In genomic region chr20:49285233-49285668, GRCh38 we compare ENCODE assay signal across 10 cellular contexts. TPM values are rescaled to one million over a fixed set of nuclear protein-coding genes. Genes with fewer than 3 reads are reported as not detected.
DNase-seq lines count a peak whose midpoint lies in the region; ATAC-seq, FAIRE-seq and TF ChIP-seq lines count a peak whose summit lies in the region.
"Had no signal": no experiment of that assay in that cellular context is flagged by ENCODE, and none has a peak within 500 bp of the region (broad histone marks: within the 10 kb centered on the region; RNA-seq: fewer than 3 reads in every experiment).

No MANE protein-coding gene starts in this region.

- H3K4me1 ChIP-seq in BE2C (peaks cover 18% of the 10 kb centered on the region), keratinocyte (ENCODE audit: control insufficient read depth, extremely low read depth, insufficient read depth, low read length) (peaks cover 63% of the 10 kb centered on the region), tibial artery (peaks cover 0 to 59% (median 17%) of the 10 kb centered on the region in 4 donors)

- peaks cover 100% of the 10 kb centered on the region for H3K36me3 ChIP-seq in BE2C
- H3K36me3 ChIP-seq in H7 (replicated peaks; ENCODE audit: control insufficient read depth, insufficient read depth, low read length): peaks cover 81% of the 10 kb centered on the region
- peaks cover 53 to 85% of the 10 kb centered on the region in 2 experiments for H3K36me3 ChIP-seq in keratinocyte (ENCODE audit: control insufficient read depth in 2 of 2, extremely low read depth in 1 of 2, insufficient read depth in 2 of 2, low read length in 2 of 2)
- peaks cover 95 to 98% (median 96%) of the 10 kb centered on the region in 3 donors for H3K36me3 ChIP-seq in tibial artery

- peak overlapping the region; percentile 56 for H3K27ac Mint-ChIP-seq in activated B cell treated with CpG ODN at 0.5 μM for 24 hours

- H4K20me1 ChIP-seq in keratinocyte (ENCODE audit: control insufficient read depth, extremely low read depth, insufficient read depth, low read length): peaks cover 92% of the 10 kb centered on the region

- H3K4me2 ChIP-seq in keratinocyte (ENCODE audit: control insufficient read depth, extremely low read depth, insufficient read depth, low read depth, low read length): peak overlapping the region; percentile 11

- H3K27ac ChIP-seq in keratinocyte (ENCODE audit: control insufficient read depth, insufficient read depth, low read length) (no peak overlapping the region), tibial artery (no peak overlapping the region)
- H3K27ac ChIP-seq: HL-60 had no signal

- peaks cover 100% of the 10 kb centered on the region for H3K36me3 Mint-ChIP-seq in activated B cell treated with CpG ODN at 0.5 μM for 24 hours (ENCODE audit: low read depth)

- peak overlapping the region; percentile 46 for H3K4me3 Mint-ChIP-seq in activated B cell treated with CpG ODN at 0.5 μM for 24 hours

- intact Hi-C loops in activated B cell treated with CpG ODN at 0.5 μM for 24 hours (cut with micrococcal nuclease): no loop called here
- intact Hi-C loops in tibial artery (cut with DNase I; ENCODE audit: low total_unique reads): no loop called here

- TF ChIP-seq CTCF in BE2C (IDR thresholded peaks at IDR 0.05; ENCODE audit: low read depth, low read length) (no peak), activated B cell treated with CpG ODN at 0.5 μM for 24 hours (IDR thresholded peaks at IDR 0.05) (no peak), keratinocyte (optimal IDR thresholded peaks at IDR 0.05 in 1 of 3, IDR thresholded peaks at IDR 0.05 in 1 of 3, conservative IDR thresholded peaks at IDR 0.05 in 1 of 3; ENCODE audit: extremely low read depth in 1 of 3, insufficient read depth in 2 of 3, low read length in 3 of 3) (no peak), tibial artery (IDR thresholded peaks at IDR 0.05) (no peak)

- H3K4me3 ChIP-seq in BE2C (ENCODE audit: low read depth, low read length): peak overlapping the region; percentile 31
- H3K4me3 ChIP-seq in H7 (ENCODE audit: insufficient read depth, low read depth, low read length): peak overlapping the region; percentile 23; the same call in 1 of the 2 replicates
- no peak overlapping the region for H3K4me3 ChIP-seq in keratinocyte (ENCODE audit: control insufficient read depth in 2 of 3, extremely low read depth in 1 of 3, insufficient read depth in 2 of 3, low read depth in 1 of 3, low read length in 3 of 3)
- H3K4me3 ChIP-seq in tibial artery: no peak overlapping the region

- H3K9me1 ChIP-seq in keratinocyte (ENCODE audit: control insufficient read depth, extremely low read depth, insufficient read depth, low read length): peaks cover 2% of the 10 kb centered on the region

- CTCF ChIA-PET in activated B cell treated with CpG ODN at 0.5 μM for 24 hours (lab: Charles Lee): no interaction called here

- no peak overlapping the region for H3K9ac ChIP-seq in keratinocyte (ENCODE audit: control insufficient read depth, extremely low read depth, insufficient read depth, low read length)

- H3K79me2 ChIP-seq in keratinocyte (ENCODE audit: control insufficient read depth, insufficient read depth, low read length): peaks cover 72% of the 10 kb centered on the region

- no peak for FAIRE-seq in keratinocyte (lab: Jason Lieb, UNC)

- no peaks in the 10 kb centered on the region for H3K27me3 Mint-ChIP-seq in activated B cell treated with CpG ODN at 0.5 μM for 24 hours

- peaks cover 81% of the 10 kb centered on the region for H3K4me1 Mint-ChIP-seq in activated B cell treated with CpG ODN at 0.5 μM for 24 hours

- no peak for ATAC-seq in activated B cell treated with CpG ODN at 0.5 μM for 24 hours (ENCODE audit: low read depth)
- ATAC-seq in HG03108 (IDR thresholded peaks at IDR 0.05; ENCODE audit: unreplicated experiment): no peak

- H3K9me3 ChIP-seq in BE2C (no peaks in the 10 kb centered on the region), keratinocyte (ENCODE audit: control insufficient read depth, low read depth, low read length) (peaks cover 7% of the 10 kb centered on the region), tibial artery (peaks cover 0 to 33% (median 29%) of the 10 kb centered on the region in 3 donors)

- DNase-seq in BE2C: no peak
- DNase-seq in H7: no peak
- no peak for DNase-seq in activated B cell treated with CpG ODN at 0.5 μM for 24 hours
- no peak for DNase-seq in keratinocyte (ENCODE audit: low read depth, low spot score)
- no peak for DNase-seq in tibial artery
- no peak for DNase-seq in hippocampal formation (lab: John Stamatoyannopoulos, UW)
- DNase-seq in stimulated activated naive CD4-positive, alpha-beta T cell (lab: John Stamatoyannopoulos, UW): no peak
- DNase-seq: NCI-H2107 had no signal

- POLR2A ChIA-PET in activated B cell treated with CpG ODN at 0.5 μM for 24 hours (lab: Charles Lee): interaction anchor here (0.7 to 3.7 kb wide), 3 partner anchors 8 to 502 kb away, joined by 3 to 35 read pairs (median 3); partner anchors contain the start of gene ZNFX1

- peaks cover 55% of the 10 kb centered on the region for H3K9me3 Mint-ChIP-seq in activated B cell treated with CpG ODN at 0.5 μM for 24 hours

- H2AFZ ChIP-seq in keratinocyte (ENCODE audit: control insufficient read depth, low read length): no peak overlapping the region

- dilution Hi-C loops in keratinocyte (cut with MboI; ENCODE audit: extremely low pct_ligation_motif_present, low sequenced_read_pairs): no loop called here

- H3K27me3 ChIP-seq in BE2C (no peaks in the 10 kb centered on the region), H7 (ENCODE audit: control insufficient read depth, insufficient read depth, low read length) (no peaks in the 10 kb centered on the region), keratinocyte (ENCODE audit: control insufficient read depth, extremely low read depth, insufficient read depth, low read length) (no peaks in the 10 kb centered on the region), tibial artery (no peaks in the 10 kb centered on the region)

RNA-seq across cellular contexts. Expression of gene ZNFX1, which starts 7.4 kb away (rescaled TPM):
- 9.0 TPM for polyA plus RNA-seq in BE2C (2012; ENCODE audit: insufficient read depth, insufficient read length, low read depth)
- 8.5 and 8.6 TPM in 2 replicates for total RNA-seq in H7 (2014; rRNA removed; shearing (Covaris generic))
- 49.6 and 51.9 TPM in 2 replicates for total RNA-seq in activated B cell treated with CpG ODN at 0.5 μM for 24 hours
- 14.2 to 19.6 TPM (median 16.4 TPM) in 3 replicates for polyA plus RNA-seq in keratinocyte
- polyA plus RNA-seq in keratinocyte (2011; ENCODE audit: low read depth): 6.8 TPM
- polyA plus RNA-seq in keratinocyte (2011; cell fraction: cytosol; rRNA removed): 17.3 and 19.8 TPM in 2 replicates
- 45.7 and 49.0 TPM in 2 replicates for polyA plus RNA-seq in keratinocyte (2011; cell fraction: nucleus; rRNA removed)
- 12.5 and 34.7 TPM in 2 replicates for polyA plus RNA-seq in keratinocyte (2012; ENCODE audit: low replicate concordance)
- polyA minus RNA-seq in keratinocyte: 44.9 to 78.9 TPM (median 58.3 TPM) in 3 replicates
- 27.0 TPM for polyA minus RNA-seq in keratinocyte (2011; cell fraction: cytosol; rRNA and poly(A)+ RNA removed)
- polyA minus RNA-seq in keratinocyte (2011; cell fraction: nucleus; rRNA and poly(A)+ RNA removed): 41.0 and 75.3 TPM in 2 replicates

Comparison
In these comparisons a context has a peak if more than half of its experiments do, and no peak if none do; other contexts are left out.
1. H3K4me3 ChIP-seq: peak in BE2C (single experiment) and H7 (single experiment); none in keratinocyte (0 of 3) and tibial artery (0 of 2).